Comparison of ENCODE assay signal across 15 cellular contexts in the genomic region with DNA sequence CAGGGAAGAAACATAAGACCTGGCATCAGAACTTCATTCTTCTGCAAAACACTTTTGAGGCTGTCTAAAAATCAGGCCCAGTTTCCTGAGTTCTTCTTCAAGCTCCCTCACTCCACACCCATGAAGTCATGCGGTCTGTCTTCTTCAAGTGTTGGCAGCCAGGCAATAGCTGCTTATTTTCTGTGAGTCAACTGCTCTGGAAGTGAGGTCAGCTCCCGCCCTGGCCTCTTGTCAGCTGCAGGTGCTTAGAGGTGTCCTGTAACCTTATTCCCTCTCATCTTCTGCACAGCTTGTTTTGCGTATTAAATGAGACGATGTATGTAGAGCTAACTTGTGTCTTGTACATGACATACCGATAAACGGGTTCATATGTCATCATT.
A peak's percentile ranks its signal among the peaks of the same experiment; 100 is the strongest.
DNase-seq lines count a peak whose midpoint lies in the region; ATAC-seq, FAIRE-seq and TF ChIP-seq lines count a peak whose summit lies in the region.
"Had no signal": no experiment of that assay in that cellular context is flagged by ENCODE, and none has a peak within 500 bp of the region (broad histone marks: within the 10 kb centered on the region; RNA-seq: fewer than 3 reads in every experiment).

No MANE protein-coding gene starts in this region.

- DNase-seq in Daoy (ENCODE audit: low read depth) (peak; percentile 86), RCC 7860 (ENCODE audit: low spot score) (peak; percentile 8), epithelial cell of prostate (ENCODE audit: low read depth, low spot score) (no peak), non-pigmented ciliary epithelial cell (ENCODE audit: low read depth) (peak; percentile 36), osteocyte (ENCODE audit: extremely low spot score, unreplicated experiment) (no peak), NCI-H510A treated with DMSO at 0.1 percent for 48 hours (lab: John Stamatoyannopoulos, UW) (no peak), GM03348 (ENCODE audit: low spot score) (no peak)
- DNase-seq: activated naive CD8-positive, alpha-beta T cell treated with anti-CD3 and anti-CD28 coated beads, Interleukin-2, amount 10 ng/mL, durations not matched to agents 7 days and 5 days; kidney; naive B cell; NCI-H1694 treated with DMSO at 0.1 percent for 48 hours; stimulated activated naive CD4-positive, alpha-beta T cell treated with Interleukin-2 at 50 U/mL for 16 hours had no signal

- no peak for FAIRE-seq in RCC 7860 (lab: Jason Lieb, UNC)
- FAIRE-seq: K562, kidney had no signal

- TF ChIP-seq CTCF in osteocyte (IDR thresholded peaks at IDR 0.05) = no peak

- no peak for ATAC-seq in HG02588 (IDR thresholded peaks at IDR 0.05; ENCODE audit: unreplicated experiment)
- ATAC-seq: K562, SK-N-SH treated with all-trans-retinoic acid at 6 μM for 48 hours had no signal

- H3K9me3 Mint-ChIP-seq in osteocyte (ENCODE audit: unreplicated experiment) = peaks cover 6% of the 10 kb centered on the region

- H3K27ac ChIP-seq in epithelial cell of prostate = peak overlapping the region; percentile 13

- H3K4me1 Mint-ChIP-seq in osteocyte (ENCODE audit: unreplicated experiment) = peaks cover 43% of the 10 kb centered on the region

- no peaks in the 10 kb centered on the region for H3K27me3 Mint-ChIP-seq in osteocyte (ENCODE audit: unreplicated experiment)
- H3K27me3 Mint-ChIP-seq: activated naive CD8-positive, alpha-beta T cell treated with anti-CD3 and anti-CD28 coated beads, Interleukin-2, amount 10 ng/mL, durations not matched to agents 7 days and 5 days had no signal

- no peak overlapping the region for H3K27ac Mint-ChIP-seq in osteocyte (ENCODE audit: unreplicated experiment)
- H3K27ac Mint-ChIP-seq: activated naive CD8-positive, alpha-beta T cell treated with anti-CD3 and anti-CD28 coated beads, Interleukin-2, amount 10 ng/mL, durations not matched to agents 7 days and 5 days; naive B cell had no signal

- no peaks in the 10 kb centered on the region for H3K36me3 Mint-ChIP-seq in osteocyte (ENCODE audit: unreplicated experiment)

- H3K4me3 Mint-ChIP-seq in osteocyte (ENCODE audit: unreplicated experiment) = no peak overlapping the region
- H3K4me3 Mint-ChIP-seq: activated naive CD8-positive, alpha-beta T cell treated with anti-CD3 and anti-CD28 coated beads, Interleukin-2, amount 10 ng/mL, durations not matched to agents 7 days and 5 days; naive B cell had no signal

Comparison
In these comparisons a context has a peak if more than half of its experiments do, and no peak if none do; other contexts are left out.
1. DNase-seq: peak in Daoy (single experiment), RCC 7860 (single experiment) and non-pigmented ciliary epithelial cell (single experiment); none in epithelial cell of prostate (single experiment), osteocyte (single experiment), NCI-H510A treated with DMSO at 0.1 percent for 48 hours (single experiment) and GM03348 (single experiment).